Comparison of ENCODE assay signal across 8 cellular contexts in the genomic region with DNA sequence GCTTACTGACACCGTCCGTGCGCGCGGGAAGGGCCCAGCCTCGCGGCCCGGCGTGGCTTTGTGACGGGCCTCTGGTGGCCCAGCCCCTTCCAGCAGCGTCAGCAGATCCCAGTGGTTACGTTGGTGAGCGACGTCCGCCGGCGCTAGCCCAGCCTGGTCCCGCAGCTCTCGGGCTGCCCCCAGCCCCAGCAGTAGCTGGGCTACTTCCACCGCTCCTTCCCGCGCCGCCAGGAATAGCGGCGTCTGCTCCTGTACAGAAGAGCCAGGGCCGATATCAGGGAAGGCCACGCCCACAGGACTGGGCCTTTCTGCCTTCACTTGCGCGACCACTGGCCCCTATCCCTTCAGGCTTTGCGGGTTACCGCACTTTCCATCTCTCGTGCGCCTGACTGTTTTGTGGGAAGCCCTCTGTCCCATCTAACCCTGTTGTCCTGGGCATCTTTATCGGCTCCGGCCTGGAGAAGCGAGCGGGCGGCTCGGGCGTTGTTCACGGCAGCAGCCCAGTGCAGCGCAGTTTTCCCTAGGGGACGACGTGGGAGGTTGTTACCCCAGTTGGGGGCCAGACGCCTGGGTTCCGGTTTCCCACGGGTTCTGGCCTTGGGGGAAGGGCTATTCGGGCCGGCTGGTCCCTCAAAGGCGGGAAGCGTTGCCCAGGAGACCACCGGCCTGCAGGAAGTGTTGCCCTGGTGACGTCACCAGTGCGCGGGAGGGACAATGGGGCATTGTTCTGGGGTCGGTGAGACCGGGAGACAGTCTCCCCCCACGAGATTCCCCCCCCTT. TPM values are rescaled to one million over a fixed set of nuclear protein-coding genes. Genes with fewer than 3 reads are reported as not detected.
DNase-seq lines count a peak whose midpoint lies in the region; ATAC-seq and TF ChIP-seq lines count a peak whose summit lies in the region.

No MANE protein-coding gene starts in this region.

- peak; percentile 24 for DNase-seq in GF-D8 (lab: John Stamatoyannopoulos, UW)
- DNase-seq in SHP77 (lab: John Stamatoyannopoulos, UW): peak; percentile 87 to 90
- peak; percentile 82 for DNase-seq in adipocyte (ENCODE audit: low read depth)
- DNase-seq in cardiac muscle cell (ENCODE audit: low read depth in 1 of 2, low spot score in 1 of 2): peak; percentile 76 to 98
- DNase-seq in ovary: peak; percentile 95 to 97 (median 97)
- peak in 1 of 2 donors; percentile 97 for DNase-seq in vagina (ENCODE audit: extremely low spot score in 2 of 2)

- TF ChIP-seq EP300 in ovary (IDR thresholded peaks at IDR 0.05): peak; percentile 96

- H3K4me1 ChIP-seq in adipocyte (ENCODE audit: control insufficient read depth, insufficient read depth, low read length) (peaks cover 23% of the 10 kb centered on the region), cardiac muscle cell (ENCODE audit: low read depth) (no peaks in the 10 kb centered on the region), ovary (ENCODE audit: insufficient read depth) (peaks cover 3% of the 10 kb centered on the region), vagina (peaks cover 37% of the 10 kb centered on the region)

- 0 to 1% (median 1%) methylated on average over 40 to 58 of the region's 58 CpGs for WGBS in ovary, 3 donors

- H3K27me3 ChIP-seq in adipocyte (replicated peaks; ENCODE audit: control insufficient read depth, insufficient read depth, low read length) (no peaks in the 10 kb centered on the region), cardiac muscle cell (no peaks in the 10 kb centered on the region), ovary (no peaks in the 10 kb centered on the region), vagina (no peaks in the 10 kb centered on the region)

- H3K36me3 ChIP-seq in KOPT-K1 (ENCODE audit: insufficient read depth, low read length) (no peaks in the 10 kb centered on the region), adipocyte (ENCODE audit: control insufficient read depth, insufficient read depth, low read length, severe bottlenecking) (no peaks in the 10 kb centered on the region), cardiac muscle cell (no peaks in the 10 kb centered on the region), ovary (no peaks in the 10 kb centered on the region), vagina (no peaks in the 10 kb centered on the region)

- intact Hi-C loops in ovary (cut with DNase I): loop anchor here in 1 of 4 donors (10.0 kb wide), 1 partner anchor 779 kb away; no protein-coding TSS in a partner anchor
- intact Hi-C loops in vagina (cut with DNase I): loop anchor here (5.0 kb wide), 1 partner anchor 79 kb away; no protein-coding TSS in a partner anchor

- peak; percentile 16 for ATAC-seq in GM21825 (IDR thresholded peaks at IDR 0.05; ENCODE audit: unreplicated experiment)

- H3K9me3 ChIP-seq in KOPT-K1 (ENCODE audit: insufficient read depth, low read length, poor library complexity, severe bottlenecking) (no peaks in the 10 kb centered on the region), adipocyte (ENCODE audit: control insufficient read depth, low read length) (no peaks in the 10 kb centered on the region), cardiac muscle cell (ENCODE audit: low read depth) (no peaks in the 10 kb centered on the region), ovary (no peaks in the 10 kb centered on the region), vagina (no peaks in the 10 kb centered on the region)

- H3K9ac ChIP-seq in adipocyte (ENCODE audit: low read length): peak overlapping the region; percentile 97

- peak overlapping the region; percentile 98 for H3K27ac ChIP-seq in KOPT-K1 (ENCODE audit: low read depth, low read length, poor library complexity, severe bottlenecking)
- peak overlapping the region; percentile 93 for H3K27ac ChIP-seq in cardiac muscle cell
- peak overlapping the region; percentile 98 for H3K27ac ChIP-seq in ovary
- peak overlapping the region; percentile 99 for H3K27ac ChIP-seq in vagina

- H3K4me3 ChIP-seq in adipocyte (ENCODE audit: low read length) (peak overlapping the region; percentile 99), cardiac muscle cell (peak overlapping the region; percentile 37), ovary (peak overlapping the region; percentile 83), vagina (peak overlapping the region; percentile 72 to 87)

- TF ChIP-seq CTCF in cardiac muscle cell (IDR thresholded peaks at IDR 0.05; ENCODE audit: low read depth, low read length): no peak
- no peak for TF ChIP-seq CTCF in ovary (IDR thresholded peaks at IDR 0.05)
- no peak for TF ChIP-seq CTCF in vagina (IDR thresholded peaks at IDR 0.05)

- TF ChIP-seq POLR2A in ovary (IDR thresholded peaks at IDR 0.05) (peak; percentile 100), vagina (IDR thresholded peaks at IDR 0.05) (peak; percentile 81 to 98)

RNA-seq across cellular contexts. Expression of a gene that starts 3.6 kb away (rescaled TPM):
- total RNA-seq in cardiac muscle cell (16.7 and 18.0 TPM in 2 replicates), ovary (1 to 10 TPM; 3.1 to 8.4 (median 4.7) TPM), vagina (16.2 TPM)
- polyA plus RNA-seq in cardiac muscle cell (14.5 and 17.4 TPM in 2 replicates), ovary (1 to 10 TPM; 5.4 to 8.7 TPM)

RNA-seq across cellular contexts. Expression of a gene that starts 6.1 kb away (rescaled TPM):
- total RNA-seq in cardiac muscle cell: 124 and 130 TPM in 2 replicates
- polyA plus RNA-seq in cardiac muscle cell: 17.3 and 23.9 TPM in 2 replicates
- 100 to 1,000 TPM in 4 of 7 donors, 10 to 100 TPM in 3; 39.3 to 110 (median 100) TPM for total RNA-seq in ovary
- 10 to 100 TPM; 74.0 to 75.5 TPM for polyA plus RNA-seq in ovary
- 49.4 TPM for total RNA-seq in vagina

RNA-seq across cellular contexts. Expression of a gene that starts 12.0 kb away (rescaled TPM):
- total RNA-seq in cardiac muscle cell (5.0 and 13.5 TPM in 2 replicates), ovary (10 to 100 TPM in 1 of 7 donors, 1 to 10 TPM in 6; 3.4 to 12.8 (median 8.1) TPM), vagina (8.1 TPM)
- polyA plus RNA-seq in cardiac muscle cell (4.8 and 9.8 TPM in 2 replicates), ovary (1 to 10 TPM; 5.1 to 5.9 TPM)

RNA-seq across cellular contexts. Expression of a gene that starts 17.9 kb away (rescaled TPM):
- total RNA-seq in cardiac muscle cell (180 and 188 TPM in 2 replicates), ovary (10 to 100 TPM; 49.2 to 81.6 (median 75.4) TPM), vagina (48.4 TPM)
- polyA plus RNA-seq in cardiac muscle cell (232 and 237 TPM in 2 replicates), ovary (100 to 1,000 TPM in 1 of 2 donors, 10 to 100 TPM in 1; 88.6 to 103 TPM)

RNA-seq across cellular contexts. Expression of a gene that starts 20.2 kb away (rescaled TPM):
- total RNA-seq in cardiac muscle cell (128 and 146 TPM in 2 replicates), ovary (10 to 100 TPM; 29.6 to 82.4 (median 60.6) TPM), vagina (35.1 TPM)
- polyA plus RNA-seq in cardiac muscle cell (69.3 and 69.6 TPM in 2 replicates), ovary (10 to 100 TPM; 53.5 to 75.7 TPM)

Comparison
In these comparisons a context has a peak if more than half of its experiments do, and no peak if none do; other contexts are left out.
1. H3K4me3 ChIP-seq: peak in every context shown above with its lines; median percentile 99 in adipocyte; 83 in ovary; 80 in vagina; 37 in cardiac muscle cell.